In the genomic region with DNA sequence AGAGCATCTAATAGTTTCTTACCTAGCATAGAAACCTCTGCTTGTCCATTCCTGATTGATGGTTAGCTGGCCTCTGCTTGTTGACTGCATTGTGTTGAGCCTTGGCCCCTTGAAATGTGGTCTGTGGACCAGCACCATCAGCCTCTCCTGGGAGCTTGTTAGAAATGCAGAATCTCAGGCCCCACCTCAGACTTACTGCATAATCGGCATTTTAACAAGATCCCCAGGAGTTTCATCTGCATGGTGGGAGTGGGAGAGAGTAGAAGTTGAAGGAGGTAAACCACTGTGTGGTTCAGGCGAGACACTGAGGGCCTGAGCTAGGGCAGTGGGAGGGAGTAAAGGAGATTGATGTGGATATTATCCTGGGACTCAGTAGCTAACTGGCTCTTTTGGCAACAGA, we compare ENCODE assay signal across 28 cellular contexts.
"Had no signal": no experiment of that assay in that cellular context is flagged by ENCODE, and none has a peak within 500 bp of the region (broad histone marks: within the 10 kb centered on the region; RNA-seq: fewer than 3 reads in every experiment).

No MANE protein-coding gene starts in this region.

- H3K4me1 ChIP-seq: ascending aorta, SJCRH30 had no signal

- H3K4me3 Mint-ChIP-seq: activated CD4-positive, alpha-beta T cell treated with anti-CD3 and anti-CD28 coated beads for 36 hours; activated CD4-positive, alpha-beta T cell treated with anti-CD3 and anti-CD28 coated beads, Interleukin-2, amount 10 ng/mL, durations not matched to agents 7 days and 5 days; activated CD8-positive, alpha-beta T cell treated with anti-CD3 and anti-CD28 coated beads, Interleukin-2, amount 10 ng/mL, durations not matched to agents 7 days and 5 days; activated naive CD4-positive, alpha-beta T cell treated with anti-CD3 and anti-CD28 coated beads, Interleukin-2, amount 50 U/mL, for 24 hours; activated naive CD8-positive, alpha-beta T cell treated with anti-CD3 and anti-CD28 coated beads, Interleukin-2, amount 10 ng/mL, durations not matched to agents 7 days and 5 days; activated T-cell treated with anti-CD3 and anti-CD28 coated beads, Interleukin-2, amount 50 U/mL, for 24 hours; T-helper 1 cell treated with Interleukin-12 subunit alpha and Interleukin-12 subunit beta and Interleukin-4 antibody, amounts not matched to agents 30 μg/mL and 1 μg/mL, for 36 hours; T-helper 2 cell treated with Interferon-gamma antibody and Interleukin-4, amounts not matched to agents 5 μg/mL and 100 μg/mL, for 36 hours had no signal

- H3K27ac Mint-ChIP-seq: activated CD4-positive, alpha-beta T cell treated with anti-CD3 and anti-CD28 coated beads for 36 hours; activated CD4-positive, alpha-beta T cell treated with anti-CD3 and anti-CD28 coated beads, Interleukin-2, amount 10 ng/mL, durations not matched to agents 7 days and 5 days; activated CD8-positive, alpha-beta T cell treated with anti-CD3 and anti-CD28 coated beads, Interleukin-2, amount 10 ng/mL, durations not matched to agents 7 days and 5 days; activated naive CD4-positive, alpha-beta T cell treated with anti-CD3 and anti-CD28 coated beads, Interleukin-2, amount 50 U/mL, for 24 hours; activated naive CD8-positive, alpha-beta T cell treated with anti-CD3 and anti-CD28 coated beads, Interleukin-2, amount 10 ng/mL, durations not matched to agents 7 days and 5 days; activated T-cell treated with anti-CD3 and anti-CD28 coated beads, Interleukin-2, amount 50 U/mL, for 24 hours; activated T-helper 2 cell treated with anti-CD3 and anti-CD28 coated beads, Interferon-gamma antibody, Interleukin-2, Interleukin-4, amounts not matched to agents 10 μg/mL and 5 μg/mL and 100 μg/mL, durations not matched to agents 14 hours and 24 hours and 36 hours; T-helper 1 cell treated with Interleukin-12 subunit alpha and Interleukin-12 subunit beta and Interleukin-4 antibody, amounts not matched to agents 30 μg/mL and 1 μg/mL, for 36 hours; T-helper 2 cell treated with Interferon-gamma antibody and Interleukin-4, amounts not matched to agents 5 μg/mL and 100 μg/mL, for 36 hours had no signal

- H3K9me3 ChIP-seq: body of pancreas, SJCRH30 had no signal

- H3K27ac ChIP-seq: ascending aorta, body of pancreas, SJCRH30, SK-N-MC had no signal

- H3K4me3 ChIP-seq: ascending aorta, body of pancreas, SJCRH30, SK-N-MC had no signal

- H3K27me3 Mint-ChIP-seq: activated CD4-positive, alpha-beta T cell treated with anti-CD3 and anti-CD28 coated beads for 36 hours; activated CD4-positive, alpha-beta T cell treated with anti-CD3 and anti-CD28 coated beads, Interleukin-2, amount 10 ng/mL, durations not matched to agents 7 days and 5 days; activated naive CD4-positive, alpha-beta T cell treated with anti-CD3 and anti-CD28 coated beads, Interleukin-2, amount 50 U/mL, for 24 hours; activated naive CD8-positive, alpha-beta T cell treated with anti-CD3 and anti-CD28 coated beads, Interleukin-2, amount 10 ng/mL, durations not matched to agents 7 days and 5 days; activated T-cell treated with anti-CD3 and anti-CD28 coated beads, Interleukin-2, amount 50 U/mL, for 24 hours had no signal

- FAIRE-seq: TTC549 had no signal

- H3K27me3 ChIP-seq: ascending aorta, body of pancreas, SJCRH30 had no signal

- ATAC-seq: activated CD4-positive, alpha-beta T cell treated with anti-CD3 and anti-CD28 coated beads for 36 hours; activated CD4-positive, CD25-positive, alpha-beta regulatory T cell treated with anti-CD3 and anti-CD28 coated beads, Interleukin-2, amount 50 U/mL, for 24 hours; activated CD8-positive, alpha-beta T cell treated with anti-CD3 and anti-CD28 coated beads, Interleukin-2, amount 10 ng/mL, durations not matched to agents 7 days and 5 days; body of pancreas; Panc1 had no signal

- DNase-seq: activated CD4-positive, alpha-beta T cell treated with anti-CD3 and anti-CD28 coated beads for 36 hours; activated CD4-positive, alpha-beta T cell treated with anti-CD3 and anti-CD28 coated beads, Interleukin-2, amount 10 ng/mL, durations not matched to agents 7 days and 5 days; activated CD4-positive, alpha-beta T cell treated with anti-CD3 and anti-CD28 coated beads, Interleukin-2, amount 50 U/mL, for 48 hours; activated CD8-positive, alpha-beta T cell treated with anti-CD3 and anti-CD28 coated beads, Interleukin-2, amount 10 ng/mL, durations not matched to agents 7 days and 5 days; activated gamma-delta T cell; activated naive CD4-positive, alpha-beta T cell treated with Interleukin-2 at 50 U/mL for 16 hours; activated naive CD8-positive, alpha-beta T cell treated with anti-CD3 and anti-CD28 coated beads, Interleukin-2, amount 10 ng/mL, durations not matched to agents 7 days and 5 days; activated T-cell treated with anti-CD3 and anti-CD28 coated beads, Interleukin-2, amount 50 U/mL, for 24 hours; amygdala; body of pancreas; central memory CD4-positive, alpha-beta T cell; NCI-H1092 treated with DMSO at 0.1 percent for 48 hours; NCI-H1417; NCI-H146; NCI-H187; NCI-H2029 treated with DMSO at 0.1 percent for 48 hours; NCI-H345; SHP77; SJCRH30 had no signal

- H3K4me1 Mint-ChIP-seq: activated CD4-positive, alpha-beta T cell treated with anti-CD3 and anti-CD28 coated beads, Interleukin-2, amount 10 ng/mL, durations not matched to agents 7 days and 5 days; activated naive CD4-positive, alpha-beta T cell treated with anti-CD3 and anti-CD28 coated beads, Interleukin-2, amount 50 U/mL, for 24 hours; activated naive CD8-positive, alpha-beta T cell treated with anti-CD3 and anti-CD28 coated beads, Interleukin-2, amount 10 ng/mL, durations not matched to agents 7 days and 5 days had no signal

- H3K36me3 ChIP-seq: ascending aorta, SJCRH30 had no signal

- H3K9me3 Mint-ChIP-seq: activated CD4-positive, alpha-beta T cell treated with anti-CD3 and anti-CD28 coated beads, Interleukin-2, amount 10 ng/mL, durations not matched to agents 7 days and 5 days; activated naive CD8-positive, alpha-beta T cell treated with anti-CD3 and anti-CD28 coated beads, Interleukin-2, amount 10 ng/mL, durations not matched to agents 7 days and 5 days had no signal
